In genomic region chrX:49661881-49662280, GRCh38 we compare ENCODE assay signal across 4 cellular contexts. TPM values are rescaled to one million over a fixed set of nuclear protein-coding genes. Genes with fewer than 3 reads are reported as not detected.
"Had no signal": no experiment of that assay in that cellular context is flagged by ENCODE, and none has a peak within 500 bp of the region (broad histone marks: within the 10 kb centered on the region; RNA-seq: fewer than 3 reads in every experiment).

No MANE protein-coding gene starts in this region.

- ATAC-seq: GM12878 had no signal

- DNase-seq: GDM1, GF-D8 had no signal

- H3K4me3 ChIP-seq: GM12878 had no signal

RNA-seq across cellular contexts. Expression of gene PAGE1, which starts 33.9 kb away (rescaled TPM):
- total RNA-seq: G401, GM12878 had no signal
- polyA plus RNA-seq: GM12878 had no signal
